In the genomic region with DNA sequence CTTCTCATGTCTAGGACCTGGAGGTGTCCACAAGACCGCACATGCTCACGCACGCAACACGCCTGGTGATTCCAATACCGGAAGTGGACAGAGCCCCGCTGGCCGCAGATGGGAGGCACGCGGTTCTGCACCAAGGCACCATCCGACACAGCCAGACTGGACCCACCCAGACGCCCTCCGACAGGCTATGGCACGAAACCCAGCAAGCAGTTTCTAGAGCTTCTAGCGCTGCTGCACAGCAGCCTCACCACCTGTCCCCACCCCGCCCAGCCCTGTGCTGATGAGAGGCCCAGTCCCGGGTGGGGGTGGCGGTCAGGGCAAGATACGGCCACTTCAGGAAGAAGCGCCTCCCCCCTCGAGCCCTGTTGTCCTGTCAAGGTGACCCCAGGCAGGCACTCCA, we compare ENCODE assay signal across 18 cellular contexts.
A peak's percentile ranks its signal among the peaks of the same experiment; 100 is the strongest.
DNase-seq lines count a peak whose midpoint lies in the region; TF ChIP-seq lines count a peak whose summit lies in the region.
"Had no signal": no experiment of that assay in that cellular context is flagged by ENCODE, and none has a peak within 500 bp of the region (broad histone marks: within the 10 kb centered on the region; RNA-seq: fewer than 3 reads in every experiment).

No MANE protein-coding gene starts in this region.

- H3K4me3 ChIP-seq in muscle layer of duodenum (ENCODE audit: low read depth in 1 of 2, low read length in 2 of 2), result no peak overlapping the region
- H3K4me3 ChIP-seq: GM23248 had no signal

- DNase-seq in GM13977 (ENCODE audit: low spot score) (peak; percentile 7), NCI-H69 (lab: John Stamatoyannopoulos, UW) (no peak), NCI-H1436 (lab: John Stamatoyannopoulos, UW) (no peak)
- DNase-seq: BE2C; CD8-positive, alpha-beta T cell; DND-41; GDM1; GM23248; KBM-7; NCI-H1048; NCI-H1694; NCI-H2107; NCI-H226; NCI-H526; Right ventricle myocardium superior; SK-N-SH had no signal

- in situ Hi-C loops in GM13977 (cut with MboI; ENCODE audit: low pct_unique_long_range_greater_than_20kb, low sequenced_read_pairs, unreplicated experiment), result no loop called here

- no peaks in the 10 kb centered on the region for H3K27me3 ChIP-seq in muscle layer of duodenum (ENCODE audit: low read depth, low read length)
- H3K27me3 ChIP-seq: BE2C had no signal

- peaks cover 0 to 5% of the 10 kb centered on the region in 2 donors for H3K4me1 ChIP-seq in muscle layer of duodenum (ENCODE audit: control insufficient read depth in 1 of 2, insufficient read depth in 2 of 2, low read length in 2 of 2)
- H3K4me1 ChIP-seq: BE2C had no signal

- H3K9me3 ChIP-seq in muscle layer of duodenum (ENCODE audit: control insufficient read depth in 1 of 2, low read length in 2 of 2), result no peaks in the 10 kb centered on the region
- H3K9me3 ChIP-seq: BE2C, SK-N-SH had no signal

- TF ChIP-seq POLR2A in Raji (IDR thresholded peaks at IDR 0.05; ENCODE audit: insufficient read depth, low read depth, low read length), result 0 out of 2 replicates have a peak, but pooled peaks have one; percentile 1

- peaks cover 5 to 40% of the 10 kb centered on the region in 2 donors for H3K36me3 ChIP-seq in muscle layer of duodenum (ENCODE audit: control insufficient read depth in 1 of 2, insufficient read depth in 2 of 2, low read length in 2 of 2)

- no peak for TF ChIP-seq CTCF in GM13977 (IDR thresholded peaks at IDR 0.05; ENCODE audit: extremely low read depth, insufficient read depth, missing control alignments)

- H3K27ac ChIP-seq in muscle layer of duodenum (ENCODE audit: low read length), result peak overlapping the region; percentile 23
- H3K27ac ChIP-seq: GM23248 had no signal
